24 cellular contexts compared by ENCODE assay signal in genomic region chr3:100155105-100155504, GRCh38. TPM values are rescaled to one million over a fixed set of nuclear protein-coding genes. Genes with fewer than 3 reads are reported as not detected.
DNase-seq lines count a peak whose midpoint lies in the region; ATAC-seq, FAIRE-seq and TF ChIP-seq lines count a peak whose summit lies in the region.
"Had no signal": no experiment of that assay in that cellular context is flagged by ENCODE, and none has a peak within 500 bp of the region (broad histone marks: within the 10 kb centered on the region; RNA-seq: fewer than 3 reads in every experiment).

No MANE protein-coding gene starts in this region.

- peaks cover 62% of the 10 kb centered on the region for H3K36me3 Mint-ChIP-seq in activated naive CD8-positive, alpha-beta T cell treated with anti-CD3 and anti-CD28 coated beads for 36 hours

- H3K4me3 Mint-ChIP-seq in activated naive CD8-positive, alpha-beta T cell treated with anti-CD3 and anti-CD28 coated beads for 36 hours, result no peak overlapping the region
- H3K4me3 Mint-ChIP-seq: CD4-positive, CD25-positive, alpha-beta regulatory T cell; naive thymus-derived CD8-positive, alpha-beta T cell had no signal

- no peak for TF ChIP-seq POLR2A in GM12892 (IDR thresholded peaks at IDR 0.05; ENCODE audit: low read depth, low read length)

- no peak for ATAC-seq in GM18907 (IDR thresholded peaks at IDR 0.05; ENCODE audit: unreplicated experiment)
- ATAC-seq: left lobe of liver; naive thymus-derived CD8-positive, alpha-beta T cell; pancreas; right lobe of liver had no signal

- H3K27ac Mint-ChIP-seq in activated naive CD8-positive, alpha-beta T cell treated with anti-CD3 and anti-CD28 coated beads for 36 hours, result no peak overlapping the region
- H3K27ac Mint-ChIP-seq: CD4-positive, CD25-positive, alpha-beta regulatory T cell had no signal

- FAIRE-seq in GM12892 (lab: Jason Lieb, UNC), result peak; percentile 46
- FAIRE-seq: A204.1, H1, pancreas had no signal

- no peaks in the 10 kb centered on the region for H3K27me3 Mint-ChIP-seq in activated naive CD8-positive, alpha-beta T cell treated with anti-CD3 and anti-CD28 coated beads for 36 hours
- H3K27me3 Mint-ChIP-seq: CD4-positive, CD25-positive, alpha-beta regulatory T cell; naive thymus-derived CD8-positive, alpha-beta T cell had no signal

- H3K4me1 Mint-ChIP-seq in activated naive CD8-positive, alpha-beta T cell treated with anti-CD3 and anti-CD28 coated beads for 36 hours, result peaks cover 17% of the 10 kb centered on the region

- peaks cover 15% of the 10 kb centered on the region for H3K9me3 Mint-ChIP-seq in activated naive CD8-positive, alpha-beta T cell treated with anti-CD3 and anti-CD28 coated beads for 36 hours

- DNase-seq in AG08395 (ENCODE audit: low spot score), result peak; percentile 35
- no peak for DNase-seq in GM12892 (ENCODE audit: insufficient read length)
- DNase-seq in NCI-H226, result peak; percentile 15
- peak; percentile 44 for DNase-seq in dedifferentiated amniotic fluid mesenchymal stem cell (ENCODE audit: extremely low spot score)
- DNase-seq in activated naive CD8-positive, alpha-beta T cell treated with anti-CD3 and anti-CD28 coated beads for 36 hours, result no peak
- DNase-seq in NCI-H2196 (lab: John Stamatoyannopoulos, UW; ENCODE audit: unreplicated experiment), result no peak
- no peak for DNase-seq in NCI-H1930 (lab: John Stamatoyannopoulos, UW)
- DNase-seq: activated CD4-positive, alpha-beta T cell treated with anti-CD3 and anti-CD28 coated beads, Interleukin-2, amount 50 U/mL, for 4 hours; activated CD8-positive, alpha-beta memory T cell treated with anti-CD3 and anti-CD28 coated beads, Interleukin-2, amount 50 U/mL, for 48 hours; activated gamma-delta T cell treated with Interleukin-2 at 50 U/mL for 16 hours; amygdala; caudate nucleus; CD4-positive, CD25-positive, alpha-beta regulatory T cell; naive thymus-derived CD8-positive, alpha-beta T cell; NCI-H510A treated with DMSO at 0.1 percent for 48 hours; pancreas; right lobe of liver; stimulated activated CD4-positive, alpha-beta T cell treated with anti-CD3 and anti-CD28 coated beads, Interleukin-15, amount 100 ng/mL, for 24 hours; WERI-Rb-1 had no signal

RNA-seq across cellular contexts. Expression of gene FILIP1L, which starts 40.8 kb away (rescaled TPM):
- polyA plus RNA-seq in GM12892 (2012; ENCODE audit: missing spikeins), result 2.6 TPM
- under 1 TPM; 0.35 to 0.48 TPM for total RNA-seq in activated naive CD8-positive, alpha-beta T cell treated with anti-CD3 and anti-CD28 coated beads for 36 hours
- total RNA-seq: HT1080 had no signal

Comparison
In these comparisons a context has a peak if more than half of its experiments do, and no peak if none do; other contexts are left out.
1. DNase-seq: peak in AG08395 (single experiment), NCI-H226 (single experiment) and dedifferentiated amniotic fluid mesenchymal stem cell (single experiment); none in GM12892 (single experiment), activated naive CD8-positive, alpha-beta T cell treated with anti-CD3 and anti-CD28 coated beads for 36 hours (single experiment), NCI-H2196 (single experiment) and NCI-H1930 (0 of 2).